Comparison of ENCODE assay signal across 34 cellular contexts in genomic region chr1:92769856-92770255, GRCh38.
"Had no signal": no experiment of that assay in that cellular context is flagged by ENCODE, and none has a peak within 500 bp of the region (broad histone marks: within the 10 kb centered on the region; RNA-seq: fewer than 3 reads in every experiment).

No MANE protein-coding gene starts in this region.

- H3K9me3 ChIP-seq: MG63 had no signal

- H3K4me3 ChIP-seq: MG63 had no signal

- H3K36me3 ChIP-seq: MG63 had no signal

- H3K4me2 ChIP-seq: KMS-11 had no signal

- H3K9ac ChIP-seq: KMS-11 had no signal

- DNase-seq: Karpas-422, Kasumi-1, MG63, MM.1S, MV-4-11, NCI-H1048, NCI-H1092, NCI-H1092 treated with DMSO at 0.1 percent for 48 hours, NCI-H1105, NCI-H1105 treated with DMSO at 0.1 percent for 48 hours, NCI-H1417, NCI-H1417 treated with DMSO at 0.1 percent for 48 hours, NCI-H1436, NCI-H1436 treated with DMSO at 0.1 percent for 48 hours, NCI-H146, NCI-H1694, NCI-H1694 treated with DMSO at 0.1 percent for 48 hours, NCI-H187, NCI-H187 treated with DMSO at 0.1 percent for 48 hours, NCI-H1930, NCI-H2029, NCI-H2029 treated with DMSO at 0.1 percent for 48 hours, NCI-H2081, NCI-H2081 treated with DMSO at 0.1 percent for 48 hours, NCI-H2107, NCI-H2171, NCI-H2171 treated with DMSO at 0.1 percent for 48 hours, NCI-H2227 treated with DMSO at 0.1 percent for 48 hours, NCI-H226, NCI-H345, NCI-H446, NCI-H446 treated with DMSO at 0.1 percent for 48 hours, NCI-H510A had no signal

- H3K27me3 ChIP-seq: MG63 had no signal

- H3K27ac ChIP-seq: KMS-11 had no signal
